15 cellular contexts compared by ENCODE assay signal in genomic region chr2:133841905-133842304, GRCh38.
DNase-seq lines count a peak whose midpoint lies in the region; ATAC-seq and TF ChIP-seq lines count a peak whose summit lies in the region.
"Had no signal": no experiment of that assay in that cellular context is flagged by ENCODE, and none has a peak within 500 bp of the region (broad histone marks: within the 10 kb centered on the region; RNA-seq: fewer than 3 reads in every experiment).

No MANE protein-coding gene starts in this region.

- peak overlapping the region; percentile 98 for H2AK5ac ChIP-seq in IMR-90 (ENCODE audit: low read depth, low read length)

- H2AFZ ChIP-seq in ACC112 (ENCODE audit: low read length, unreplicated experiment) (peak overlapping the region; percentile 80), IMR-90 (replicated peaks; ENCODE audit: low read length, poor library complexity) (peak overlapping the region; percentile 44)
- H2AFZ ChIP-seq: neural progenitor cell had no signal

- TF ChIP-seq POLR2A in IMR-90 (IDR thresholded peaks at IDR 0.05; ENCODE audit: low read depth, low read length) (peak; percentile 43; the same call in 1 of the 2 replicates), thyroid gland (IDR thresholded peaks at IDR 0.05) (no peak)

- H2BK120ac ChIP-seq in IMR-90 (ENCODE audit: low read depth, low read length), result peak overlapping the region; percentile 97

- DNase-seq in IMR-90 (peak; percentile 99), coronary artery (ENCODE audit: low spot score) (peak; percentile 47), kidney tubule cell (ENCODE audit: low spot score) (peak; percentile 98), thyroid gland (no peak), NCI-H748 treated with DMSO at 0.1 percent for 48 hours (lab: John Stamatoyannopoulos, UW) (no peak)
- DNase-seq: activated CD8-positive, alpha-beta T cell treated with anti-CD3 and anti-CD28 coated beads, Interleukin-2, amount 10 ng/mL, durations not matched to agents 7 days and 5 days; hippocampal formation; KG1; NCI-H510A treated with DMSO at 0.1 percent for 48 hours had no signal

- peak overlapping the region; percentile 59 for H2AK9ac ChIP-seq in IMR-90 (replicated peaks; ENCODE audit: low read depth, low read length, poor library complexity)

- H3K79me2 ChIP-seq in ACC112 (ENCODE audit: control insufficient read depth, insufficient read depth, low read length, unreplicated experiment), result no peaks in the 10 kb centered on the region

- no peak overlapping the region for H3K4me2 ChIP-seq in IMR-90 (ENCODE audit: low read depth, low read length)
- H3K4me2 ChIP-seq: neural progenitor cell had no signal

- H3K79me1 ChIP-seq in IMR-90 (ENCODE audit: low read depth in 1 of 2, low read length in 2 of 2), result peaks cover 0 to 40% of the 10 kb centered on the region in 2 experiments; a peak in 2 of 4 replicates

- H4K20me1 ChIP-seq in IMR-90 (ENCODE audit: insufficient read depth, low read length), result no peaks in the 10 kb centered on the region
- H4K20me1 ChIP-seq: BLaER1 treated with 17β-estradiol and CSF1 and Interleukin-3, amounts not matched to agents 10 nM and 100 nM had no signal

- H4K8ac ChIP-seq in IMR-90 (ENCODE audit: low read depth in 2 of 2, low read length in 2 of 2), result peak overlapping the region; percentile 90 to 93

- ATAC-seq in IMR-90 (ENCODE audit: low read depth), result peak; percentile 81
- no peak for ATAC-seq in HG03280 (IDR thresholded peaks at IDR 0.05; ENCODE audit: unreplicated experiment)
- ATAC-seq in HG02970 (IDR thresholded peaks at IDR 0.05; ENCODE audit: low FRiP score, unreplicated experiment), result no peak
- ATAC-seq: activated CD8-positive, alpha-beta T cell treated with anti-CD3 and anti-CD28 coated beads, Interleukin-2, amount 10 ng/mL, durations not matched to agents 7 days and 5 days had no signal

- H3K4me1 ChIP-seq in ACC112 (ENCODE audit: control insufficient read depth, insufficient read depth, low read length, unreplicated experiment) (peaks cover 45% of the 10 kb centered on the region), IMR-90 (ENCODE audit: control insufficient read depth, insufficient read depth, low read length) (peaks cover 30% of the 10 kb centered on the region), thyroid gland (peaks cover 0 to 3% of the 10 kb centered on the region in 2 donors)
- H3K4me1 ChIP-seq: adrenal gland had no signal

- dilution Hi-C loops in IMR-90 (cut with HindIII; ENCODE audit: low sequenced_read_pairs, unreplicated experiment), result no loop called here

- H3K4me3 ChIP-seq in ACC112 (ENCODE audit: low read depth, low read length), result peak overlapping the region; percentile 21; the same call in 1 of the 2 replicates
- H3K4me3 ChIP-seq in IMR-90 (ENCODE audit: insufficient read depth, low read depth, low read length), result no peak overlapping the region
- no peak overlapping the region for H3K4me3 ChIP-seq in coronary artery
- H3K4me3 ChIP-seq in thyroid gland (replicated peaks in 1 of 3), result no peak overlapping the region
- H3K4me3 ChIP-seq: adrenal gland; BLaER1 treated with 17β-estradiol and CSF1 and Interleukin-3, amounts not matched to agents 10 nM and 100 nM; neural progenitor cell had no signal

- peak overlapping the region; percentile 97 for H4K91ac ChIP-seq in IMR-90 (ENCODE audit: insufficient read depth, low read depth, low read length)

- peak overlapping the region; percentile 91 for H4K5ac ChIP-seq in IMR-90 (ENCODE audit: low read depth, low read length)

- POLR2A ChIA-PET in IMR-90 (lab: Charles Lee; ENCODE audit: unreplicated experiment), result no interaction called here

- 0 out of 2 replicates have a peak, but pooled peaks have one; percentile 10 for TF ChIP-seq RAD21 in IMR-90 (IDR thresholded peaks at IDR 0.05; ENCODE audit: low read length)

- peak overlapping the region; percentile 95 for H3K14ac ChIP-seq in IMR-90 (replicated peaks; ENCODE audit: low read depth, low read length)

- H3K27ac ChIP-seq in ACC112 (ENCODE audit: low read depth, low read length) (peak overlapping the region; percentile 94), IMR-90 (ENCODE audit: insufficient read depth, low read length) (peak overlapping the region; percentile 92), coronary artery (no peak overlapping the region), thyroid gland (no peak overlapping the region)
- H3K27ac ChIP-seq: BLaER1 treated with 17β-estradiol and CSF1 and Interleukin-3, amounts not matched to agents 10 nM and 100 nM; neural progenitor cell had no signal

- H3K36me3 ChIP-seq in ACC112 (ENCODE audit: insufficient read depth, low read length), result no peaks in the 10 kb centered on the region
- H3K36me3 ChIP-seq in IMR-90 (ENCODE audit: control insufficient read depth, insufficient read depth, low read length), result no peaks in the 10 kb centered on the region
- no peaks in the 10 kb centered on the region for H3K36me3 ChIP-seq in thyroid gland
- H3K36me3 ChIP-seq: adrenal gland; BLaER1 treated with 17β-estradiol and CSF1 and Interleukin-3, amounts not matched to agents 10 nM and 100 nM; neural progenitor cell had no signal

- peaks cover 29% of the 10 kb centered on the region for H3K9me1 ChIP-seq in IMR-90 (ENCODE audit: insufficient read depth, low read length)

- H3K27me3 ChIP-seq in ACC112 (ENCODE audit: insufficient read depth, low read length) (no peaks in the 10 kb centered on the region), IMR-90 (ENCODE audit: control insufficient read depth, insufficient read depth, low read length) (no peaks in the 10 kb centered on the region), thyroid gland (no peaks in the 10 kb centered on the region)
- H3K27me3 ChIP-seq: BLaER1 treated with 17β-estradiol and CSF1 and Interleukin-3, amounts not matched to agents 10 nM and 100 nM; neural progenitor cell had no signal

- intact Hi-C loops in IMR-90 (cut with micrococcal nuclease), result loop anchor here (2.0 to 10.0 kb wide), 6 partner anchors 51 to 1987 kb away; partner anchors contain the start of gene LYPD1
- intact Hi-C loops in thyroid gland (cut with DNase I), result no loop called here

- H3K9ac ChIP-seq in IMR-90 (ENCODE audit: low read depth, low read length), result peak overlapping the region; percentile 11; the same call in 1 of the 2 replicates
- H3K9ac ChIP-seq: BLaER1 treated with 17β-estradiol and CSF1 and Interleukin-3, amounts not matched to agents 10 nM and 100 nM; neural progenitor cell had no signal

- H2BK20ac ChIP-seq in IMR-90 (ENCODE audit: low read depth, low read length), result peak overlapping the region; percentile 97

- H3K18ac ChIP-seq in IMR-90 (ENCODE audit: low read depth, low read length), result peak overlapping the region; percentile 95

- BruUV-seq in IMR-90 (replicated peaks; lab: Mats Ljungman, UMichigan), result no TSS peak

- peak overlapping the region; percentile 99 for H3K4ac ChIP-seq in IMR-90 (ENCODE audit: low read depth, low read length)

- peak overlapping the region; percentile 89 for H3K56ac ChIP-seq in IMR-90 (ENCODE audit: extremely low read depth, insufficient read depth, low read length)

- in situ Hi-C loops in IMR-90 (cut with MboI; ENCODE audit: low sequenced_read_pairs), result loop anchor here (5.0 to 25.0 kb wide), 2 partner anchors 280 to 1180 kb away; partner anchors contain the start of gene LYPD1

- peak overlapping the region; percentile 97 for H2BK5ac ChIP-seq in IMR-90 (ENCODE audit: low read depth, low read length, poor library complexity, severe bottlenecking)

- H3K23ac ChIP-seq in IMR-90 (ENCODE audit: low read depth, low read length), result peak overlapping the region; percentile 90

- H3K9me3 ChIP-seq in IMR-90 (ENCODE audit: control insufficient read depth, insufficient read depth, low read length) (no peaks in the 10 kb centered on the region), thyroid gland (no peaks in the 10 kb centered on the region)
- H3K9me3 ChIP-seq: adrenal gland; BLaER1 treated with 17β-estradiol and CSF1 and Interleukin-3, amounts not matched to agents 10 nM and 100 nM had no signal

- peak overlapping the region; percentile 98 for H2BK15ac ChIP-seq in IMR-90 (ENCODE audit: low read depth, low read length)

- TF ChIP-seq CTCF in IMR-90 (conservative IDR thresholded peaks at IDR 0.05; ENCODE audit: low read depth, low read length) (no peak), coronary artery (IDR thresholded peaks at IDR 0.05) (no peak), thyroid gland (IDR thresholded peaks at IDR 0.05) (no peak)

- 0% methylated on average over 1 of the region's 4 CpGs; no CpG with 5 or more reads in 1 of the 2 experiments for WGBS in IMR-90 (ENCODE audit: extremely low coverage in 2 of 2, insufficient read length in 1 of 2), 2 experiments
- 42 to 62% methylated on average over 4 of the region's 4 CpGs for WGBS in thyroid gland, 2 donors

- CTCF ChIA-PET in IMR-90 (lab: Yijun Ruan, JAX), result interaction anchor here (2.1 kb wide), 1 partner anchor 62 kb away, joined by 6 read pairs; no protein-coding TSS in a partner anchor

TF ChIP-seq in IMR-90, 13 proteins besides CTCF, POLR2A, EP300 and RAD21:
- peak; percentile 11 for TF ChIP-seq RCOR1 (IDR thresholded peaks at IDR 0.05; ENCODE audit: insufficient replicate concordance, low read length)
- TF ChIP-seq CHD1 (IDR thresholded peaks at IDR 0.05; ENCODE audit: low read depth, low read length), result no peak
- TF ChIP-seq MXI1 (IDR thresholded peaks at IDR 0.05; ENCODE audit: borderline replicate concordance, low read depth, low read length), result 0 out of 2 replicates have a peak, but pooled peaks have one; percentile 21
- no peak for TF ChIP-seq NFE2L2 (IDR thresholded peaks at IDR 0.05; ENCODE audit: low read depth, low read length)
- peak; percentile 71 for TF ChIP-seq USF2 (IDR thresholded peaks at IDR 0.05; ENCODE audit: low read depth, low read length)
- no peak for TF ChIP-seq RFX5 (IDR thresholded peaks at IDR 0.05; ENCODE audit: low read depth, low read length)
- 0 out of 2 replicates have a peak, but pooled peaks have one; percentile 29 for TF ChIP-seq BHLHE40 (IDR thresholded peaks at IDR 0.05; ENCODE audit: low read depth, low read length)

Comparison
In these comparisons a context has a peak if more than half of its experiments do, and no peak if none do; other contexts are left out.
1. H3K27ac ChIP-seq: peak in ACC112 (single experiment) and IMR-90 (single experiment); none in coronary artery (0 of 2) and thyroid gland (0 of 3).
2. DNase-seq: peak in IMR-90 (single experiment), coronary artery (single experiment) and kidney tubule cell (single experiment); none in thyroid gland (0 of 2) and NCI-H748 treated with DMSO at 0.1 percent for 48 hours (single experiment).